In genomic region chr10:6239213-6239991, GRCh38 we compare ENCODE assay signal across 8 cellular contexts. TPM values are rescaled to one million over a fixed set of nuclear protein-coding genes. Genes with fewer than 3 reads are reported as not detected.
DNase-seq lines count a peak whose midpoint lies in the region; ATAC-seq and TF ChIP-seq lines count a peak whose summit lies in the region.

No MANE protein-coding gene starts in this region.

- intact Hi-C loops in colonic mucosa (cut with DNase I), result no loop called here

- H3K9me3 ChIP-seq in esophagus (ENCODE audit: control insufficient read depth in 2 of 2, insufficient read depth in 1 of 2, low read depth in 1 of 2, low read length in 1 of 2) (no peaks in the 10 kb centered on the region), colonic mucosa (no peaks in the 10 kb centered on the region)

- H3K4me1 Mint-ChIP-seq in activated CD8-positive, alpha-beta memory T cell treated with anti-CD3 and anti-CD28 coated beads, Interleukin-2, amount 10 ng/mL, durations not matched to agents 7 days and 5 days, result peaks cover 37% of the 10 kb centered on the region

- no peaks in the 10 kb centered on the region for H3K27me3 ChIP-seq in esophagus (ENCODE audit: control insufficient read depth in 1 of 2, insufficient read depth in 2 of 2, low read length in 2 of 2)
- no peaks in the 10 kb centered on the region for H3K27me3 ChIP-seq in rectal smooth muscle tissue (ENCODE audit: control insufficient read depth, insufficient read depth, low read length)
- no peaks in the 10 kb centered on the region for H3K27me3 ChIP-seq in colonic mucosa

- H3K4me3 ChIP-seq in esophagus (ENCODE audit: low read depth in 1 of 2, low read length in 2 of 2) (no peak overlapping the region), rectal smooth muscle tissue (ENCODE audit: low read length) (no peak overlapping the region), colonic mucosa (no peak overlapping the region)

- H3K36me3 ChIP-seq in esophagus (ENCODE audit: control insufficient read depth in 2 of 2, insufficient read depth in 2 of 2, low read length in 1 of 2), result peaks cover 2 to 14% of the 10 kb centered on the region in 2 donors
- H3K36me3 ChIP-seq in rectal smooth muscle tissue (ENCODE audit: control insufficient read depth, insufficient read depth, low read length), result peaks cover 4% of the 10 kb centered on the region
- no peaks in the 10 kb centered on the region for H3K36me3 ChIP-seq in colonic mucosa

- no peaks in the 10 kb centered on the region for H3K9me3 Mint-ChIP-seq in activated CD8-positive, alpha-beta memory T cell treated with anti-CD3 and anti-CD28 coated beads, Interleukin-2, amount 10 ng/mL, durations not matched to agents 7 days and 5 days (ENCODE audit: low read depth)

- no peak overlapping the region for H3K4me3 Mint-ChIP-seq in activated CD8-positive, alpha-beta memory T cell treated with anti-CD3 and anti-CD28 coated beads, Interleukin-2, amount 10 ng/mL, durations not matched to agents 7 days and 5 days

- 58 to 68% methylated on average over 15 of the region's 15 CpGs for WGBS in esophagus, 2 donors

- H3K27ac ChIP-seq in esophagus (ENCODE audit: low read depth in 2 of 2, low read length in 1 of 2) (peak overlapping the region; percentile 37 to 49), rectal smooth muscle tissue (ENCODE audit: low read depth, low read length) (peak overlapping the region; percentile 43), colonic mucosa (no peak overlapping the region)

- H3K9ac ChIP-seq in rectal smooth muscle tissue (ENCODE audit: low read length) (no peak overlapping the region), colonic mucosa (ENCODE audit: low read depth in 2 of 2, low read length in 2 of 2) (no peak overlapping the region)

- H3K4me1 ChIP-seq in esophagus (ENCODE audit: control insufficient read depth in 2 of 2, insufficient read depth in 2 of 2, low read length in 1 of 2) (no peaks in the 10 kb centered on the region), rectal smooth muscle tissue (ENCODE audit: control insufficient read depth, insufficient read depth, low read length) (peaks cover 8% of the 10 kb centered on the region), colonic mucosa (no peaks in the 10 kb centered on the region)

- peaks cover 40% of the 10 kb centered on the region for H3K36me3 Mint-ChIP-seq in activated CD8-positive, alpha-beta memory T cell treated with anti-CD3 and anti-CD28 coated beads, Interleukin-2, amount 10 ng/mL, durations not matched to agents 7 days and 5 days

- H3K27me3 Mint-ChIP-seq in activated CD8-positive, alpha-beta memory T cell treated with anti-CD3 and anti-CD28 coated beads, Interleukin-2, amount 10 ng/mL, durations not matched to agents 7 days and 5 days, result no peaks in the 10 kb centered on the region

- no peak for TF ChIP-seq CTCF in colonic mucosa (IDR thresholded peaks at IDR 0.05)

- CTCF ChIA-PET in activated CD8-positive, alpha-beta memory T cell treated with anti-CD3 and anti-CD28 coated beads, Interleukin-2, amount 10 ng/mL, durations not matched to agents 7 days and 5 days (lab: Charles Lee), result interaction anchor here (0.6 to 1.9 kb wide), 4 partner anchors 42 to 167 kb away, joined by 3 to 8 read pairs (median 4); no protein-coding TSS in a partner anchor

- ATAC-seq in activated CD8-positive, alpha-beta memory T cell treated with anti-CD3 and anti-CD28 coated beads, Interleukin-2, amount 10 ng/mL, durations not matched to agents 7 days and 5 days, result peak; percentile 99
- ATAC-seq in GM21529 (IDR thresholded peaks at IDR 0.05; ENCODE audit: unreplicated experiment), result no peak

- DNase-seq in EH (ENCODE audit: low read depth) (peak; percentile 100), NCI-H69 (lab: John Stamatoyannopoulos, UW) (peak; percentile 61), colonic mucosa (no peak), HuH-7.5 (ENCODE audit: low spot score) (no peak)
- peak; percentile 91 for DNase-seq in activated CD8-positive, alpha-beta memory T cell treated with anti-CD3 and anti-CD28 coated beads, Interleukin-2, amount 10 ng/mL, durations not matched to agents 7 days and 5 days

- peak overlapping the region; percentile 18 for H3K27ac Mint-ChIP-seq in activated CD8-positive, alpha-beta memory T cell treated with anti-CD3 and anti-CD28 coated beads, Interleukin-2, amount 10 ng/mL, durations not matched to agents 7 days and 5 days

RNA-seq across cellular contexts. Expression of gene PFKFB3, which starts 36.7 kb away (rescaled TPM):
- total RNA-seq in activated CD8-positive, alpha-beta memory T cell treated with anti-CD3 and anti-CD28 coated beads, Interleukin-2, amount 10 ng/mL, durations not matched to agents 7 days and 5 days, result 10 to 100 TPM; 57.1 to 59.3 TPM
- 10 to 100 TPM; 26.2 to 42.7 TPM for polyA plus RNA-seq in esophagus
- 10 to 100 TPM; 23.4 to 70.7 TPM for total RNA-seq in colonic mucosa

Comparison
In these comparisons a context has a peak if more than half of its experiments do, and no peak if none do; other contexts are left out.
1. DNase-seq: peak in EH (single experiment), NCI-H69 (single experiment) and activated CD8-positive, alpha-beta memory T cell treated with anti-CD3 and anti-CD28 coated beads, Interleukin-2, amount 10 ng/mL, durations not matched to agents 7 days and 5 days (single experiment); none in colonic mucosa (single experiment) and HuH-7.5 (single experiment).